ENCODE assay signal across 16 cellular contexts in the genomic region with DNA sequence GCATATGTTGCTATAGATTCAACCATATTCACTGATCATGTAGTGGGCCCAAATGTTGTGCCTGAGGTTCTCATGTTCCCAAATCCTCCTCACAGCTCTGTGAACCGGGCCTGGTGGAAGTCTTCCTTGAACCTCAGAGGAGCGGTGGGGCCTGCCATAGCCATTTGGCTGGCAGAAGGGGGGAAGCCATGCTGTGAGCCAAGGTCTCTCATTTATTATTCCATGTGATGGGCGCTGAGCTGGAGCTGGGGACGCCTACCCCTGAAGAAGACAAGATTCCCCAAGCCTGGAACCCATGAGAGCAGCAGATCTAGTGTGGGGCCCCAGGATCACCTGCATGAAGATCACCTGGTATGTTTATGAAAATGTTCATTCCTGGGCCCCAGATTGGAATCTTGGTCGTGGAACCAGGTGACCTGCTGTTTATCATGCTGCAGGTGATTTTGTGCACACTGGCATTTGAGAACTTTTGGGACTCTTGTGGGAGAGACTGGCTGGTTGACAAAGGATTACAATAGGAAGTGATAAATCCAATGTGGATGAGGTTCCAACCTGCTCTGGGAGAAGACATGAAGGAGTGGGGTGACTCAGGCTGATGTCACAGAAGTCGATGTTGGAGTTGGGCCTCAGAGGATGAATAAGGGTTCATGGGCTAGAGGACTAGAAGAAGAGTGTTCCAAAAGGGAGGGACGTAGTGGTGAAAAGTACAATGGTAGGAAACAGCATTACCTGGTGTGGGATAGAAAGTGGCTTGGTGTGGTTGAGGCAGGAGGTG.
A peak's percentile ranks its signal among the peaks of the same experiment; 100 is the strongest.
DNase-seq lines count a peak whose midpoint lies in the region; ATAC-seq and TF ChIP-seq lines count a peak whose summit lies in the region.
"Had no signal": no experiment of that assay in that cellular context is flagged by ENCODE, and none has a peak within 500 bp of the region (broad histone marks: within the 10 kb centered on the region; RNA-seq: fewer than 3 reads in every experiment).

No MANE protein-coding gene starts in this region.

- no peak for TF ChIP-seq CTCF in Panc1 (IDR thresholded peaks at IDR 0.05)
- no peak for TF ChIP-seq CTCF in endothelial cell (IDR thresholded peaks at IDR 0.05; ENCODE audit: unreplicated experiment)
- TF ChIP-seq CTCF in progenitor cell of endocrine pancreas (IDR thresholded peaks at IDR 0.05; ENCODE audit: unreplicated experiment) = no peak
- TF ChIP-seq CTCF in neural progenitor cell (IDR thresholded peaks at IDR 0.05) = no peak

- H3K9me3 ChIP-seq in Panc1 (ENCODE audit: control insufficient read depth, insufficient read depth, low read depth, low read length) (no peaks in the 10 kb centered on the region), neural progenitor cell (ENCODE audit: low read depth) (no peaks in the 10 kb centered on the region)
- H3K9me3 ChIP-seq: right lobe of liver, vagina had no signal

- H4K20me1 ChIP-seq in neural progenitor cell (ENCODE audit: low read depth) = no peaks in the 10 kb centered on the region

- 0 out of 2 replicates have a peak, but pooled peaks have one; percentile 28 for ATAC-seq in Panc1
- ATAC-seq in HG03135 (IDR thresholded peaks at IDR 0.05; ENCODE audit: unreplicated experiment) = no peak
- ATAC-seq: stimulated activated memory B cell treated with anti-CD40 and anti-IgM and Interleukin-4, amounts not matched to agents 10 μg/mL and 1 μg/mL and 100 μg/mL, for 72 hours had no signal

- POLR2A ChIA-PET in Panc1 (lab: Charles Lee) = no interaction called here

- no peaks in the 10 kb centered on the region for H3F3A ChIP-seq in neural progenitor cell (ENCODE audit: low read depth)

- peaks cover 20% of the 10 kb centered on the region for H3K36me3 Mint-ChIP-seq in endothelial cell (ENCODE audit: low read depth, unreplicated experiment)
- H3K36me3 Mint-ChIP-seq in progenitor cell of endocrine pancreas (ENCODE audit: insufficient read depth) = peaks cover 2% of the 10 kb centered on the region
- no peaks in the 10 kb centered on the region for H3K36me3 Mint-ChIP-seq in neural progenitor cell
- H3K36me3 Mint-ChIP-seq: stimulated activated memory B cell treated with anti-CD40 and anti-IgM and Interleukin-4, amounts not matched to agents 10 μg/mL and 1 μg/mL and 100 μg/mL, for 72 hours had no signal

- DNase-seq in GM04503 (ENCODE audit: low read depth) = peak; percentile 76
- DNase-seq in Panc1 (ENCODE audit: low read depth, low spot score) = no peak
- no peak for DNase-seq in endothelial cell (ENCODE audit: low spot score)
- no peak for DNase-seq in progenitor cell of endocrine pancreas (ENCODE audit: low spot score, unreplicated experiment)
- DNase-seq in central memory CD4-positive, alpha-beta T cell = no peak
- DNase-seq in neural progenitor cell (ENCODE audit: low spot score) = no peak
- DNase-seq: activated naive CD4-positive, alpha-beta T cell; NCI-H82; right lobe of liver; SIG-M5; stimulated activated CD4-positive, alpha-beta T cell treated with anti-CD3 and anti-CD28 coated beads, Interleukin-4, amount 100 ng/mL, for 4 hours had no signal

- no peak overlapping the region for H3K9ac ChIP-seq in neural progenitor cell

- H3K27me3 ChIP-seq in Panc1 (ENCODE audit: control insufficient read depth, insufficient read depth, low read length) = no peaks in the 10 kb centered on the region
- H3K27me3 ChIP-seq in neural progenitor cell = no peaks in the 10 kb centered on the region
- H3K27me3 ChIP-seq: vagina had no signal

- H3K27ac ChIP-seq in Panc1 (ENCODE audit: low read length) (no peak overlapping the region), neural progenitor cell (no peak overlapping the region)
- H3K27ac ChIP-seq: HL-60, right lobe of liver, vagina had no signal

- no peaks in the 10 kb centered on the region for H3K79me2 ChIP-seq in neural progenitor cell (ENCODE audit: low read depth)

- CTCF ChIA-PET in Panc1 (lab: Charles Lee) = no interaction called here

- H3K9me3 Mint-ChIP-seq in endothelial cell (ENCODE audit: unreplicated experiment) (no peaks in the 10 kb centered on the region), progenitor cell of endocrine pancreas (ENCODE audit: low read depth) (peaks cover under 1% of the 10 kb centered on the region), neural progenitor cell (peaks cover 12% of the 10 kb centered on the region)

- BruUV-seq in Panc1 (replicated peaks; lab: Mats Ljungman, UMichigan) = no TSS peak

- H3K27ac Mint-ChIP-seq in endothelial cell (ENCODE audit: unreplicated experiment) (peak overlapping the region; percentile 2), progenitor cell of endocrine pancreas (peak overlapping the region; percentile 19), neural progenitor cell (no peak overlapping the region)
- H3K27ac Mint-ChIP-seq: stimulated activated memory B cell treated with anti-CD40 and anti-IgM and Interleukin-4, amounts not matched to agents 10 μg/mL and 1 μg/mL and 100 μg/mL, for 72 hours had no signal

- in situ Hi-C loops in Panc1 (cut with HindIII; ENCODE audit: low pct_unique_long_range_greater_than_20kb, low sequenced_read_pairs) = no loop called here

- H3K4me1 Mint-ChIP-seq in endothelial cell (ENCODE audit: unreplicated experiment) (peaks cover 41% of the 10 kb centered on the region), progenitor cell of endocrine pancreas (ENCODE audit: low read depth) (peaks cover 1% of the 10 kb centered on the region), neural progenitor cell (no peaks in the 10 kb centered on the region)
- H3K4me1 Mint-ChIP-seq: neural crest cell; stimulated activated memory B cell treated with anti-CD40 and anti-IgM and Interleukin-4, amounts not matched to agents 10 μg/mL and 1 μg/mL and 100 μg/mL, for 72 hours had no signal

- H3K27me3 Mint-ChIP-seq in endothelial cell (ENCODE audit: unreplicated experiment) (peaks cover 10% of the 10 kb centered on the region), progenitor cell of endocrine pancreas (peaks cover 32% of the 10 kb centered on the region), neural progenitor cell (ENCODE audit: insufficient read depth, low read depth) (peaks cover 5% of the 10 kb centered on the region)

- H3K36me3 ChIP-seq in Panc1 (ENCODE audit: control insufficient read depth, insufficient read depth, low read length) = no peaks in the 10 kb centered on the region
- H3K36me3 ChIP-seq in neural progenitor cell = no peaks in the 10 kb centered on the region
- H3K36me3 ChIP-seq: right lobe of liver, vagina had no signal

- H3K4me3 Mint-ChIP-seq in endothelial cell (ENCODE audit: unreplicated experiment) (peak overlapping the region; percentile 63), progenitor cell of endocrine pancreas (ENCODE audit: low read depth) (no peak overlapping the region), neural progenitor cell (no peak overlapping the region)
- H3K4me3 Mint-ChIP-seq: neural crest cell; stimulated activated memory B cell treated with anti-CD40 and anti-IgM and Interleukin-4, amounts not matched to agents 10 μg/mL and 1 μg/mL and 100 μg/mL, for 72 hours had no signal

- H3K4me3 ChIP-seq in Panc1 (ENCODE audit: low read depth in 2 of 2, low read length in 2 of 2) (no peak overlapping the region), neural progenitor cell (no peak overlapping the region)
- H3K4me3 ChIP-seq: right lobe of liver, vagina had no signal

- H3K4me2 ChIP-seq in neural progenitor cell = no peak overlapping the region

- H2AFZ ChIP-seq in neural progenitor cell (replicated peaks) = no peak overlapping the region

- intact Hi-C loops in Panc1 (cut with micrococcal nuclease; ENCODE audit: unreplicated experiment) = no loop called here

- H3K4me1 ChIP-seq in Panc1 (ENCODE audit: control insufficient read depth, insufficient read depth, low read length) (no peaks in the 10 kb centered on the region), neural progenitor cell (no peaks in the 10 kb centered on the region)
- H3K4me1 ChIP-seq: right lobe of liver, vagina had no signal
